Comparison of ENCODE assay signal across 16 cellular contexts in genomic region chr5:134398609-134399155, GRCh38. TPM values are rescaled to one million over a fixed set of nuclear protein-coding genes. Genes with fewer than 3 reads are reported as not detected.
DNase-seq lines count a peak whose midpoint lies in the region; ATAC-seq, FAIRE-seq and TF ChIP-seq lines count a peak whose summit lies in the region.
"Had no signal": no experiment of that assay in that cellular context is flagged by ENCODE, and none has a peak within 500 bp of the region (broad histone marks: within the 10 kb centered on the region; RNA-seq: fewer than 3 reads in every experiment).

No MANE protein-coding gene starts in this region.

- no peak for DNase-seq in CD8-positive, alpha-beta T cell
- no peak for DNase-seq in IMR-90
- no peak for DNase-seq in left ventricle myocardium inferior
- peak in 3 of 6 donors; percentile 24 to 49 (median 47) for DNase-seq in pancreas
- no peak for DNase-seq in T-helper 9 cell
- DNase-seq in putamen (ENCODE audit: low spot score) = no peak
- no peak for DNase-seq in kidney
- DNase-seq: DMS53, GOT3, NCI-H1436 treated with DMSO at 0.1 percent for 48 hours, NCI-H2029 treated with DMSO at 0.1 percent for 48 hours, NCI-H2171 treated with DMSO at 0.1 percent for 48 hours, NCI-H446 treated with DMSO at 0.1 percent for 48 hours, NCI-H748 treated with DMSO at 0.1 percent for 48 hours, PC-9 had no signal

- no peak for TF ChIP-seq POLR2A in IMR-90 (IDR thresholded peaks at IDR 0.05; ENCODE audit: low read depth, low read length)

- no peaks in the 10 kb centered on the region for H4K20me1 ChIP-seq in IMR-90 (ENCODE audit: insufficient read depth, low read length)

- no peak overlapping the region for H4K8ac ChIP-seq in IMR-90 (ENCODE audit: low read depth in 2 of 2, low read length in 2 of 2)

- no peak overlapping the region for H3K23ac ChIP-seq in IMR-90 (ENCODE audit: low read depth, low read length)

- H3K27ac Mint-ChIP-seq in CD8-positive, alpha-beta T cell = peak overlapping the region; percentile 28

- H2BK120ac ChIP-seq in IMR-90 (ENCODE audit: low read depth, low read length) = no peak overlapping the region

- no peak overlapping the region for H2BK20ac ChIP-seq in IMR-90 (ENCODE audit: low read depth, low read length)

- TF ChIP-seq CTCF in CD8-positive, alpha-beta T cell (IDR thresholded peaks at IDR 0.05) = no peak
- no peak for TF ChIP-seq CTCF in IMR-90 (conservative IDR thresholded peaks at IDR 0.05; ENCODE audit: low read depth, low read length)
- TF ChIP-seq CTCF in left ventricle myocardium inferior (IDR thresholded peaks at IDR 0.05; ENCODE audit: borderline replicate concordance) = no peak
- TF ChIP-seq CTCF in pancreas (IDR thresholded peaks at IDR 0.05) = no peak
- no peak for TF ChIP-seq CTCF in kidney (IDR thresholded peaks at IDR 0.05; ENCODE audit: borderline replicate concordance, extremely low read depth, insufficient read depth)

- H4K5ac ChIP-seq in IMR-90 (ENCODE audit: low read depth, low read length) = no peak overlapping the region

- H3K9ac ChIP-seq in IMR-90 (ENCODE audit: low read depth, low read length) (no peak overlapping the region), kidney (ENCODE audit: low read length in 2 of 2) (no peak overlapping the region)
- H3K9ac ChIP-seq: KMS-11 had no signal

- H2AK9ac ChIP-seq in IMR-90 (replicated peaks; ENCODE audit: low read depth, low read length, poor library complexity) = peak overlapping the region; percentile 52

- no peak overlapping the region for H3K56ac ChIP-seq in IMR-90 (ENCODE audit: extremely low read depth, insufficient read depth, low read length)

- WGBS in IMR-90 (ENCODE audit: extremely low coverage in 2 of 2, insufficient read length in 1 of 2), 2 experiments = no CpG with 5 or more reads among the region's 2 CpGs
- 46 to 47% methylated on average over 2 of the region's 2 CpGs for WGBS in pancreas, 2 donors

- no TSS peak for BruUV-seq in IMR-90 (replicated peaks; lab: Mats Ljungman, UMichigan)

- no peaks in the 10 kb centered on the region for H3K4me1 ChIP-seq in CD8-positive, alpha-beta T cell (ENCODE audit: insufficient read depth, low read length)
- H3K4me1 ChIP-seq in IMR-90 (ENCODE audit: control insufficient read depth, insufficient read depth, low read length) (no peaks in the 10 kb centered on the region; the same call in 1 of the 2 replicates), left ventricle myocardium inferior (peaks cover 8% of the 10 kb centered on the region), pancreas (peaks cover 0 to 10% (median 3%) of the 10 kb centered on the region in 3 donors), kidney (ENCODE audit: control insufficient read depth in 1 of 2, insufficient read depth in 1 of 2, low read depth in 1 of 2, low read length in 2 of 2) (no peaks in the 10 kb centered on the region)

- H3K18ac ChIP-seq in IMR-90 (ENCODE audit: low read depth, low read length) = no peak overlapping the region

- peaks cover 3 to 13% of the 10 kb centered on the region in 2 experiments; a peak in 2 of 4 replicates for H3K79me1 ChIP-seq in IMR-90 (ENCODE audit: low read depth in 1 of 2, low read length in 2 of 2)

- H2BK15ac ChIP-seq in IMR-90 (ENCODE audit: low read depth, low read length) = no peak overlapping the region

- H3K27me3 Mint-ChIP-seq in CD8-positive, alpha-beta T cell (ENCODE audit: low read depth) = no peaks in the 10 kb centered on the region

- peaks cover 12% of the 10 kb centered on the region; the same call in 1 of the 2 replicates for H3K9me1 ChIP-seq in IMR-90 (ENCODE audit: insufficient read depth, low read length)

- H3K4ac ChIP-seq in IMR-90 (ENCODE audit: low read depth, low read length) = no peak overlapping the region

- no peaks in the 10 kb centered on the region for H3K9me3 Mint-ChIP-seq in CD8-positive, alpha-beta T cell

- CTCF ChIA-PET in CD8-positive, alpha-beta T cell (lab: Charles Lee) = interaction anchor here (1.7 kb wide), 1 partner anchor 13 kb away, joined by 5 read pairs; the partner anchor contains the start of gene CDKN2AIPNL
- CTCF ChIA-PET in IMR-90 (lab: Yijun Ruan, JAX) = no interaction called here

- in situ Hi-C loops in IMR-90 (cut with MboI; ENCODE audit: low sequenced_read_pairs) = no loop called here

- no peak overlapping the region for H3K4me3 Mint-ChIP-seq in CD8-positive, alpha-beta T cell

- no peak overlapping the region for H2AFZ ChIP-seq in IMR-90 (replicated peaks; ENCODE audit: low read length, poor library complexity)
- H2AFZ ChIP-seq: PC-9 had no signal

- H2BK5ac ChIP-seq in IMR-90 (ENCODE audit: low read depth, low read length, poor library complexity, severe bottlenecking) = no peak overlapping the region

- peaks cover 17% of the 10 kb centered on the region for H3K36me3 ChIP-seq in CD8-positive, alpha-beta T cell (ENCODE audit: insufficient read depth, low read length)
- peaks cover 25% of the 10 kb centered on the region for H3K36me3 ChIP-seq in IMR-90 (ENCODE audit: control insufficient read depth, insufficient read depth, low read length)
- H3K36me3 ChIP-seq in left ventricle myocardium inferior = peaks cover 47% of the 10 kb centered on the region
- peaks cover 0 to 34% (median 3%) of the 10 kb centered on the region in 3 donors for H3K36me3 ChIP-seq in pancreas
- H3K36me3 ChIP-seq in kidney (ENCODE audit: control insufficient read depth in 1 of 2, insufficient read depth in 2 of 2, low read length in 2 of 2) = peaks cover 9 to 13% of the 10 kb centered on the region in 2 donors

- H2AK5ac ChIP-seq in IMR-90 (ENCODE audit: low read depth, low read length) = no peak overlapping the region

- POLR2A ChIA-PET in CD8-positive, alpha-beta T cell (lab: Charles Lee) = interaction anchor here (1.3 kb wide), 1 partner anchor 13 kb away, joined by 3 read pairs; the partner anchor contains the start of gene CDKN2AIPNL
- POLR2A ChIA-PET in IMR-90 (lab: Charles Lee; ENCODE audit: unreplicated experiment) = no interaction called here

- intact Hi-C loops in CD8-positive, alpha-beta T cell (cut with DNase I, micrococcal nuclease) = no loop called here
- intact Hi-C loops in IMR-90 (cut with micrococcal nuclease) = no loop called here
- intact Hi-C loops in left ventricle myocardium inferior (cut with micrococcal nuclease) = no loop called here
- intact Hi-C loops in pancreas (cut with DNase I) = no loop called here
- intact Hi-C loops in kidney (cut with DNase I) = no loop called here

- dilution Hi-C loops in IMR-90 (cut with HindIII; ENCODE audit: low sequenced_read_pairs, unreplicated experiment) = no loop called here

- no peak for FAIRE-seq in pancreas (lab: Jason Lieb, UNC)
- no peak for FAIRE-seq in kidney (lab: Jason Lieb, UNC)

- H3K4me3 ChIP-seq in CD8-positive, alpha-beta T cell (ENCODE audit: low read depth, low read length) = no peak overlapping the region
- H3K4me3 ChIP-seq in IMR-90 (ENCODE audit: insufficient read depth, low read depth, low read length) = no peak overlapping the region
- H3K4me3 ChIP-seq in left ventricle myocardium inferior = no peak overlapping the region
- H3K4me3 ChIP-seq in pancreas = no peak overlapping the region
- H3K4me3 ChIP-seq in kidney (ENCODE audit: low read length in 2 of 2) = no peak overlapping the region
- H3K4me3 ChIP-seq: PC-9 had no signal

- no peak for TF ChIP-seq RAD21 in IMR-90 (IDR thresholded peaks at IDR 0.05; ENCODE audit: low read length)

- H3K9me3 ChIP-seq in CD8-positive, alpha-beta T cell (ENCODE audit: low read length) = no peaks in the 10 kb centered on the region
- no peaks in the 10 kb centered on the region for H3K9me3 ChIP-seq in IMR-90 (ENCODE audit: control insufficient read depth, insufficient read depth, low read length)
- no peaks in the 10 kb centered on the region for H3K9me3 ChIP-seq in left ventricle myocardium inferior (replicated peaks)
- H3K9me3 ChIP-seq in pancreas = no peaks in the 10 kb centered on the region
- H3K9me3 ChIP-seq in kidney (ENCODE audit: control insufficient read depth in 1 of 2, low read length in 2 of 2) = no peaks in the 10 kb centered on the region

- no peaks in the 10 kb centered on the region for H3K4me1 Mint-ChIP-seq in CD8-positive, alpha-beta T cell (ENCODE audit: low read depth)

- H3K14ac ChIP-seq in IMR-90 (replicated peaks; ENCODE audit: low read depth, low read length) = no peak overlapping the region

- H3K4me2 ChIP-seq in IMR-90 (ENCODE audit: low read depth, low read length) = no peak overlapping the region
- H3K4me2 ChIP-seq: KMS-11, PC-9 had no signal

- no peak for ATAC-seq in CD8-positive, alpha-beta T cell
- ATAC-seq in IMR-90 (ENCODE audit: low read depth) (no peak), pancreas (peak in 3 of 4 donors; percentile 42 to 69 (median 44))

- no peak overlapping the region for H4K91ac ChIP-seq in IMR-90 (ENCODE audit: insufficient read depth, low read depth, low read length)

- no peaks in the 10 kb centered on the region for H3K27me3 ChIP-seq in CD8-positive, alpha-beta T cell (ENCODE audit: insufficient read depth, low read length)
- no peaks in the 10 kb centered on the region for H3K27me3 ChIP-seq in IMR-90 (ENCODE audit: control insufficient read depth, insufficient read depth, low read length)
- H3K27me3 ChIP-seq in left ventricle myocardium inferior (ENCODE audit: low read depth) = no peaks in the 10 kb centered on the region
- no peaks in the 10 kb centered on the region for H3K27me3 ChIP-seq in pancreas

- no peak overlapping the region for H3K27ac ChIP-seq in CD8-positive, alpha-beta T cell (ENCODE audit: low read depth, low read length)
- no peak overlapping the region for H3K27ac ChIP-seq in IMR-90 (ENCODE audit: insufficient read depth, low read length)
- peak overlapping the region; percentile 6 for H3K27ac ChIP-seq in left ventricle myocardium inferior (replicated peaks)
- no peak overlapping the region for H3K27ac ChIP-seq in pancreas
- no peak overlapping the region for H3K27ac ChIP-seq in kidney (ENCODE audit: low read depth in 2 of 2, low read length in 2 of 2)
- H3K27ac ChIP-seq: KMS-11, PC-9 had no signal

- H3K36me3 Mint-ChIP-seq in CD8-positive, alpha-beta T cell = peaks cover 59% of the 10 kb centered on the region

RNA-seq across cellular contexts. Expression of gene CDKN2AIPNL, which starts 13.0 kb away (rescaled TPM):
- 10 to 100 TPM; 14.7 to 15.5 TPM for total RNA-seq in CD8-positive, alpha-beta T cell
- total RNA-seq in IMR-90 (2012; rRNA removed) (18.1 and 27.5 TPM in 2 replicates), left ventricle myocardium inferior (39.6 TPM), pancreas (10 to 100 TPM; 11.9 to 24.6 (median 15.8) TPM), kidney (19.0 TPM)
- polyA plus RNA-seq in IMR-90 (2012; rRNA removed) (11.1 and 14.0 TPM in 2 replicates), pancreas (10 to 100 TPM; 26.8 to 42.5 TPM), kidney (ENCODE audit: insufficient read depth, low read depth, low replicate concordance) (38.2 TPM)
- polyA plus RNA-seq in IMR-90 (2012; cell fraction: cytosol; rRNA removed) = 10.8 and 11.5 TPM in 2 replicates
- polyA plus RNA-seq in IMR-90 (2012; cell fraction: nucleus; rRNA removed; ENCODE audit: low replicate concordance) = 2.3 and 5.1 TPM in 2 replicates

RNA-seq across cellular contexts. Expression of gene UBE2B, which starts 27.3 kb away (rescaled TPM):
- 100 to 1,000 TPM; 249 to 250 TPM for total RNA-seq in CD8-positive, alpha-beta T cell
- total RNA-seq in IMR-90 (2012; rRNA removed) (6.3 and 17.5 TPM in 2 replicates), left ventricle myocardium inferior (246 TPM), pancreas (10 to 100 TPM; 41.5 to 68.7 (median 47.2) TPM), kidney (74.3 TPM)
- polyA plus RNA-seq in IMR-90 (2012; rRNA removed) (39.9 and 46.0 TPM in 2 replicates), pancreas (10 to 100 TPM; 45.4 to 72.1 TPM), kidney (ENCODE audit: insufficient read depth, low read depth, low replicate concordance) (82.7 TPM)
- 6.3 and 12.1 TPM in 2 replicates for polyA plus RNA-seq in IMR-90 (2012; cell fraction: cytosol; rRNA removed)
- polyA plus RNA-seq in IMR-90 (2012; cell fraction: nucleus; rRNA removed; ENCODE audit: low replicate concordance) = 4.8 and 50.2 TPM in 2 replicates

RNA-seq across cellular contexts. Expression of gene CDKL3, which starts 31.7 kb away (rescaled TPM):
- total RNA-seq in CD8-positive, alpha-beta T cell = under 1 TPM; 0.22 to 0.30 TPM
- total RNA-seq in IMR-90 (2012; rRNA removed) (0.72 and 1.1 TPM in 2 replicates), left ventricle myocardium inferior (5.9 TPM), pancreas (1 to 10 TPM in 4 of 6 donors, under 1 TPM in 2; 0.47 to 1.3 (median 1.1) TPM), kidney (3.1 TPM)
- polyA plus RNA-seq in IMR-90 (2012; rRNA removed) (0.99 and 1.3 TPM in 2 replicates), pancreas (1 to 10 TPM; 1.7 to 3.8 TPM), kidney (ENCODE audit: insufficient read depth, low read depth, low replicate concordance) (2.7 TPM)
- 0.11 and 0.44 TPM in 2 replicates for polyA plus RNA-seq in IMR-90 (2012; cell fraction: cytosol; rRNA removed)
- polyA plus RNA-seq in IMR-90 (2012; cell fraction: nucleus; rRNA removed; ENCODE audit: low replicate concordance) = 0.22 and 1.8 TPM in 2 replicates

Comparison
In these comparisons a context has a peak if more than half of its experiments do, and no peak if none do; other contexts are left out.
1. ATAC-seq: peak in pancreas (3 of 4); none in CD8-positive, alpha-beta T cell (single experiment) and IMR-90 (single experiment).